ENCODE assay signal across 21 cellular contexts in genomic region chr11:76844511-76844910, GRCh38.
"Had no signal": no experiment of that assay in that cellular context is flagged by ENCODE, and none has a peak within 500 bp of the region (broad histone marks: within the 10 kb centered on the region; RNA-seq: fewer than 3 reads in every experiment).

No MANE protein-coding gene starts in this region.

- H3K36me3 ChIP-seq: gastrocnemius medialis, heart right ventricle, pancreas, suprapubic skin, thyroid gland, upper lobe of left lung, vagina had no signal

- FAIRE-seq: endometrium, pancreas had no signal

- H3K4me1 ChIP-seq: gastrocnemius medialis, pancreas, thyroid gland, vagina had no signal

- H3K27ac ChIP-seq: gastrocnemius medialis, heart right ventricle, pancreas, suprapubic skin, thyroid gland, upper lobe of left lung, vagina had no signal

- H3K9me3 ChIP-seq: gastrocnemius medialis, heart right ventricle, pancreas, suprapubic skin, thyroid gland, upper lobe of left lung, vagina had no signal

- ATAC-seq: esophagus mucosa; gastrocnemius medialis; heart right ventricle; left ventricle myocardium superior; pancreas; right cardiac atrium; stimulated activated effector memory CD8-positive, alpha-beta T cell treated with anti-CD3 and anti-CD28 coated beads, Interleukin-12 subunit alpha, Interleukin-12 subunit beta, amount 100 ng/mL, for 72 hours; stimulated activated naive CD8-positive, alpha-beta T cell treated with anti-CD3 and anti-CD28 coated beads, Interleukin-15, Interleukin-2, amounts not matched to agents 100 U/mL and 50 U/mL, for 24 hours had no signal

- DNase-seq: cortex of kidney; effector memory CD4-positive, alpha-beta T cell; gastrocnemius medialis; heart right ventricle; islet precursor cell; left ventricle myocardium superior; mesendoderm; naive B cell; occipital lobe; pancreas; right cardiac atrium; stimulated activated CD4-positive, alpha-beta T cell treated with anti-CD3 and anti-CD28 coated beads, Interleukin-4, amount 100 ng/mL, for 1 hour; stimulated activated CD8-positive, alpha-beta memory T cell treated with anti-CD3 and anti-CD28 coated beads, Interleukin-4, amount 100 ng/mL, for 48 hours; stimulated activated naive CD8-positive, alpha-beta T cell treated with anti-CD3 and anti-CD28 coated beads, Interleukin-15, Interleukin-2, amounts not matched to agents 100 U/mL and 50 U/mL, for 24 hours; thyroid gland; upper lobe of left lung had no signal

- H3K27me3 ChIP-seq: heart right ventricle, pancreas, suprapubic skin, thyroid gland, upper lobe of left lung, vagina had no signal

- H3K4me3 ChIP-seq: gastrocnemius medialis, heart right ventricle, pancreas, suprapubic skin, thyroid gland, upper lobe of left lung, vagina had no signal
